27 cellular contexts compared by ENCODE assay signal in genomic region chr14:91105673-91106072, GRCh38.
"Had no signal": no experiment of that assay in that cellular context is flagged by ENCODE, and none has a peak within 500 bp of the region (broad histone marks: within the 10 kb centered on the region; RNA-seq: fewer than 3 reads in every experiment).

No MANE protein-coding gene starts in this region.

- DNase-seq: activated CD4-positive, alpha-beta T cell treated with anti-CD3 and anti-CD28 coated beads for 36 hours; activated CD8-positive, alpha-beta memory T cell treated with anti-CD3 and anti-CD28 coated beads, Interleukin-2, amount 50 U/mL, for 4 hours; activated CD8-positive, alpha-beta T cell treated with anti-CD3 and anti-CD28 coated beads for 36 hours; activated gamma-delta T cell treated with Interleukin-2 at 50 U/mL for 16 hours; activated naive CD4-positive, alpha-beta T cell treated with anti-CD3 and anti-CD28 coated beads, Interleukin-2, amount 10 ng/mL, durations not matched to agents 7 days and 5 days; activated naive CD8-positive, alpha-beta T cell treated with anti-CD3 and anti-CD28 coated beads for 36 hours; activated T-cell treated with anti-CD3 and anti-CD28 coated beads, Interleukin-2, amount 50 U/mL, for 72 hours; anterior cingulate cortex; Karpas-422; MM.1S; NCI-H1048; NCI-H146; NCI-H187 treated with DMSO at 0.1 percent for 48 hours; NCI-H2081 treated with DMSO at 0.1 percent for 48 hours; NCI-H446; NCI-H524; NCI-H774; OCI-M1; Peyer's patch; Right ventricle myocardium superior; SK-N-SH; T-helper 1 cell had no signal

- H3K4me3 ChIP-seq: breast epithelium, K562, Peyer's patch, SJCRH30 had no signal

- H3K27me3 ChIP-seq: breast epithelium, Peyer's patch, SJCRH30 had no signal

- H3K9me2 ChIP-seq: SK-N-SH had no signal

- H3K4me1 ChIP-seq: breast epithelium had no signal

- H3K9me3 ChIP-seq: breast epithelium, Peyer's patch, SJCRH30, SK-N-SH had no signal

- H3K27ac ChIP-seq: breast epithelium, Peyer's patch, RWPE1, SJCRH30, VCaP had no signal

- FAIRE-seq: K562 had no signal

- ATAC-seq: activated CD4-positive, alpha-beta T cell treated with anti-CD3 and anti-CD28 coated beads for 36 hours; activated CD8-positive, alpha-beta T cell treated with anti-CD3 and anti-CD28 coated beads for 36 hours; activated T-cell treated with anti-CD3 and anti-CD28 coated beads, Interleukin-2, amount 50 U/mL, for 72 hours; K562 had no signal

- H3K9ac ChIP-seq: SK-N-SH had no signal

- H3K36me3 ChIP-seq: breast epithelium, Peyer's patch, SJCRH30 had no signal

- H3K4me2 ChIP-seq: SK-N-SH had no signal
